Comparison of ENCODE assay signal across 1 cellular context in genomic region chr1:179872558-179872957, GRCh38.
TF ChIP-seq lines count a peak whose summit lies in the region.

No MANE protein-coding gene starts in this region.

TF ChIP-seq in GM12878, 131 proteins besides CTCF, POLR2A, EP300 and RAD21:
- TF ChIP-seq EED (IDR thresholded peaks at IDR 0.05; ENCODE audit: low read depth) (no peak), SMAD1 (IDR thresholded peaks at IDR 0.05; ENCODE audit: low read depth, partially characterized antibody) (no peak), PRDM15 (CRISPR knock-in tag; IDR thresholded peaks at IDR 0.05) (no peak), PAX5 (IDR thresholded peaks at IDR 0.05; ENCODE audit: borderline replicate concordance, low read depth, low read length) (no peak), SUZ12 (IDR thresholded peaks at IDR 0.05; ENCODE audit: unreplicated experiment) (no peak), TCF12 (IDR thresholded peaks at IDR 0.05; ENCODE audit: low read depth, low read length) (no peak), MEF2B (IDR thresholded peaks at IDR 0.05; ENCODE audit: partially characterized antibody, poor library complexity, severe bottlenecking) (no peak), CEBPZ (IDR thresholded peaks at IDR 0.05; ENCODE audit: low read depth, low read length) (no peak), ZNF384 (IDR thresholded peaks at IDR 0.05; ENCODE audit: borderline replicate concordance, low read depth, low read length) (no peak), CHD1 (IDR thresholded peaks at IDR 0.05; ENCODE audit: low read depth, low read length) (no peak), YBX1 (IDR thresholded peaks at IDR 0.05) (no peak), MLLT1 (IDR thresholded peaks at IDR 0.05) (no peak), SRF (IDR thresholded peaks at IDR 0.05; ENCODE audit: low read depth in 2 of 2, low read length in 2 of 2) (no peak), FOXM1 (IDR thresholded peaks at IDR 0.05; ENCODE audit: low read depth, low read length) (no peak), SREBF2 (IDR thresholded peaks at IDR 0.05; ENCODE audit: low read length) (no peak), NR2C2 (IDR thresholded peaks at IDR 0.05; ENCODE audit: borderline replicate concordance, control insufficient read depth, insufficient read length, low read depth) (no peak)
- TF ChIP-seq, protein P1, sequence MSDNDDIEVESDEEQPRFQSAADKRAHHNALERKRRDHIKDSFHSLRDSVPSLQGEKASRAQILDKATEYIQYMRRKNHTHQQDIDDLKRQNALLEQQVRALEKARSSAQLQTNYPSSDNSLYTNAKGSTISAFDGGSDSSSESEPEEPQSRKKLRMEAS (IDR thresholded peaks at IDR 0.05; ENCODE audit: low read depth, low read length): no peak
- TF ChIP-seq, protein P2, sequence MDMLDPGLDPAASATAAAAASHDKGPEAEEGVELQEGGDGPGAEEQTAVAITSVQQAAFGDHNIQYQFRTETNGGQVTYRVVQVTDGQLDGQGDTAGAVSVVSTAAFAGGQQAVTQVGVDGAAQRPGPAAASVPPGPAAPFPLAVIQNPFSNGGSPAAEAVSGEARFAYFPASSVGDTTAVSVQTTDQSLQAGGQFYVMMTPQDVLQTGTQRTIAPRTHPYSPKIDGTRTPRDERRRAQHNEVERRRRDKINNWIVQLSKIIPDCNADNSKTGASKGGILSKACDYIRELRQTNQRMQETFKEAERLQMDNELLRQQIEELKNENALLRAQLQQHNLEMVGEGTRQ (IDR thresholded peaks at IDR 0.05; ENCODE audit: borderline replicate concordance, low read depth, low read length): no peak
- TF ChIP-seq, protein P3, sequence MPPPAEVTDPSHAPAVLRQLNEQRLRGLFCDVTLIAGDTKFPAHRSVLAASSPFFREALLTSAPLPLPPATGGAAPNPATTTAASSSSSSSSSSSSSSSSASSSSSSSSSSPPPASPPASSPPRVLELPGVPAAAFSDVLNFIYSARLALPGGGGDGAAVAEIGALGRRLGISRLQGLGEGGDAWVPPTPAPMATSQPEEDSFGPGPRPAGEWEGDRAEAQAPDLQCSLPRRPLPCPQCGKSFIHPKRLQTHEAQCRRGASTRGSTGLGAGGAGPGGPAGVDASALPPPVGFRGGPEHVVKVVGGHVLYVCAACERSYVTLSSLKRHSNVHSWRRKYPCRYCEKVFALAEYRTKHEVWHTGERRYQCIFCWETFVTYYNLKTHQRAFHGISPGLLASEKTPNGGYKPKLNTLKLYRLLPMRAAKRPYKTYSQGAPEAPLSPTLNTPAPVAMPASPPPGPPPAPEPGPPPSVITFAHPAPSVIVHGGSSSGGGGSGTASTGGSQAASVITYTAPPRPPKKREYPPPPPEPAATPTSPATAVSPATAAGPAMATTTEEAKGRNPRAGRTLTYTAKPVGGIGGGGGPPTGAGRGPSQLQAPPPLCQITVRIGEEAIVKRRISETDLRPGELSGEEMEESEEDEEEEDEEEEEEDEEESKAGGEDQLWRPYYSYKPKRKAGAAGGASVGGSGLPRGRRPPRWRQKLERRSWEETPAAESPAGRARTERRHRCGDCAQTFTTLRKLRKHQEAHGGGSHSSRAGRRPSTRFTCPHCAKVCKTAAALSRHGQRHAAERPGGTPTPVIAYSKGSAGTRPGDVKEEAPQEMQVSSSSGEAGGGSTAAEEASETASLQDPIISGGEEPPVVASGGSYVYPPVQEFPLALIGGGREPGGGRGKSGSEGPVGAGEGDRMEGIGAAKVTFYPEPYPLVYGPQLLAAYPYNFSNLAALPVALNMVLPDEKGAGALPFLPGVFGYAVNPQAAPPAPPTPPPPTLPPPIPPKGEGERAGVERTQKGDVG (CRISPR knock-in tag; IDR thresholded peaks at IDR 0.05): no peak
